Comparison of ENCODE assay signal across 7 cellular contexts in genomic region chr7:110721395-110721794, GRCh38.
"Had no signal": no experiment of that assay in that cellular context is flagged by ENCODE, and none has a peak within 500 bp of the region (broad histone marks: within the 10 kb centered on the region; RNA-seq: fewer than 3 reads in every experiment).

No MANE protein-coding gene starts in this region.

- ATAC-seq: HepG2 had no signal

- H3K27ac ChIP-seq: HL-60, KMS-11 had no signal

- DNase-seq: IMR-90, KBM-7, KG1 had no signal

- H3K9ac ChIP-seq: KMS-11 had no signal

- H3K4me2 ChIP-seq: KMS-11 had no signal

- FAIRE-seq: HepG2, HTR-8/SVneo had no signal
